ENCODE assay signal across 1 cellular context in the genomic region with DNA sequence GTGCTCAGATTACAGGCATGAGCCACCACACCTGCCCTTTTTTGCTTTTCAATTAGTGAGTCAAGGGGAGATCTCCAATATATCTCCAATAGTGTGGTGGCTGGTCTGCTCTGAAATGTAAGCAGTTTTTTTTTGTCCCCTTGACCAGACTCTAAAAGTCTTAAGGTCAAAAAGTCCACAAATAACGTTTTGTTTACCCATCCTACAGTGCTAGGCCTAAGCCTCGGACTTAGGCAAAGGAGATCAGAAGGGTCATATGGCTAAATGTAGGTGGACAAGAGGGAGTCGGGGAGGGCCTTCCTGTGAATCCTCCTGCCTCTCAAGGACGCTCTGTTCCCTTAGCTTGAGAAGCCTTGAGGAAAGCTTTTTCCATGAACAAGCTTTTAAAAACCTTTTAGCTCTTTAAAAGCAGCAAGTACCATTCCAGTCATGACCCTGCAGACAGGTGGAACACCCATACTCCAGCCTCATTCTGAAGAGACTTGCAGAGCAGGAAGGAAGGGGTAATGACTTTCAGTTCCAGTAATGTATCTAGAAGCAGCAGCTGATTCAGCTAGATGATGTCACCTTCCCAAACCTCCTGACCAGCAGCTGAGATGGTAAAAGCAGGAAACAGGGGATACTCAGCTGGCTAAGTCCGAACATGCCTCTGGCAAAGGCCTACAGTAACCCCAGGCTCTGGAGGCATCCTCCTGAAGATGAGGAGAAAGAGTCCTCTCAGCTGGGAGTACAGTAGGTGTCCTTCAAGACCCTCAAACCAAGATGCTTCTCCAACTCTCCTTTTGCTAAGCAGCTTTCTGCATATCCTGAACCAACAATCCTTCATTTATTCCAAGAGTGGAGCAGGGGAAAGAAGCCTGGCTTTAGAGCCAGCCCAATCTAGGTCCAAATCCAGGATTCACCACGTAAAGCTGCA.
A peak's percentile ranks its signal among the peaks of the same experiment; 100 is the strongest.
TF ChIP-seq lines count a peak whose summit lies in the region.

No MANE protein-coding gene starts in this region.

TF ChIP-seq in HepG2, 621 proteins besides CTCF, POLR2A, EP300 and RAD21 (continued from another document and continues in another):
- TF ChIP-seq HNF4G (IDR thresholded peaks at IDR 0.05; ENCODE audit: borderline replicate concordance, low read depth, low read length) (peak; percentile 89), HNF4G (CRISPR knock-in tag; IDR thresholded peaks at IDR 0.05; ENCODE audit: borderline replicate concordance, low read depth) (no peak; the same call in 1 of the 2 replicates), ZNF225 (CRISPR knock-in tag; IDR thresholded peaks at IDR 0.05) (no peak), NFYC (CRISPR knock-in tag; IDR thresholded peaks at IDR 0.05) (no peak), FOXM1 (CRISPR knock-in tag; IDR thresholded peaks at IDR 0.05) (no peak), ZBTB7A (CRISPR knock-in tag; IDR thresholded peaks at IDR 0.05) (peak; percentile 68; the same call in 1 of the 2 replicates), ARNTL (CRISPR knock-in tag; IDR thresholded peaks at IDR 0.05) (peak; percentile 67; the same call in 1 of the 2 replicates), ZNF558 (CRISPR knock-in tag; IDR thresholded peaks at IDR 0.05; ENCODE audit: borderline replicate concordance) (no peak), ZNF234 (CRISPR knock-in tag; conservative IDR thresholded peaks at IDR 0.05) (no peak), AKAP8 (CRISPR knock-in tag; IDR thresholded peaks at IDR 0.05) (no peak), TGIF2 (CRISPR knock-in tag; IDR thresholded peaks at IDR 0.05) (no peak), JUN (CRISPR knock-in tag; IDR thresholded peaks at IDR 0.05) (peak; percentile 77; the same call in 1 of the 2 replicates), HMGA1 (CRISPR knock-in tag; conservative IDR thresholded peaks at IDR 0.05) (no peak), FOXJ3 (CRISPR knock-in tag; IDR thresholded peaks at IDR 0.05; ENCODE audit: borderline replicate concordance) (peak; percentile 57; the same call in 1 of the 2 replicates), POGZ (CRISPR knock-in tag; IDR thresholded peaks at IDR 0.05) (no peak), MEIS2 (CRISPR knock-in tag; IDR thresholded peaks at IDR 0.05) (no peak; the same call in 1 of the 2 replicates), RFX5 (IDR thresholded peaks at IDR 0.05; ENCODE audit: low read depth, low read length) (no peak), ZNF782 (CRISPR knock-in tag; IDR thresholded peaks at IDR 0.05; ENCODE audit: borderline replicate concordance) (no peak; the same call in 1 of the 2 replicates), TP53 (CRISPR knock-in tag; conservative IDR thresholded peaks at IDR 0.05) (peak; percentile 91), CHCHD3 (CRISPR knock-in tag; IDR thresholded peaks at IDR 0.05) (no peak), PITX1 (CRISPR knock-in tag; IDR thresholded peaks at IDR 0.05) (peak; percentile 50; the same call in 1 of the 2 replicates), FOXP1 (IDR thresholded peaks at IDR 0.05) (no peak), FOXP1 (CRISPR knock-in tag; IDR thresholded peaks at IDR 0.05) (peak; percentile 86), RFX1 (IDR thresholded peaks at IDR 0.05) (no peak), TMF1 (CRISPR knock-in tag; IDR thresholded peaks at IDR 0.05; ENCODE audit: low read depth) (peak; percentile 79; the same call in 1 of the 2 replicates), KLF9 (CRISPR knock-in tag; IDR thresholded peaks at IDR 0.05; ENCODE audit: low read depth) (no peak), NR2C2 (CRISPR knock-in tag; IDR thresholded peaks at IDR 0.05; ENCODE audit: borderline replicate concordance) (peak; percentile 60; the same call in 1 of the 2 replicates), ZNF674 (CRISPR knock-in tag; IDR thresholded peaks at IDR 0.05; ENCODE audit: low read depth) (no peak), ETV6 (CRISPR knock-in tag; conservative IDR thresholded peaks at IDR 0.05) (peak; percentile 20; the same call in 1 of the 2 replicates), ZNF850 (CRISPR knock-in tag; conservative IDR thresholded peaks at IDR 0.05) (no peak), MTF1 (CRISPR knock-in tag; IDR thresholded peaks at IDR 0.05) (no peak), RFXANK (CRISPR knock-in tag; IDR thresholded peaks at IDR 0.05) (no peak), ZMYM3 (CRISPR knock-in tag; IDR thresholded peaks at IDR 0.05) (no peak), ARHGAP35 (CRISPR knock-in tag; IDR thresholded peaks at IDR 0.05; ENCODE audit: borderline replicate concordance) (0 out of 2 replicates have a peak, but pooled peaks have one; percentile 1), SALL1 (CRISPR knock-in tag; IDR thresholded peaks at IDR 0.05) (peak; percentile 75), HNRNPUL1 (IDR thresholded peaks at IDR 0.05; ENCODE audit: low read depth, low read length) (no peak), ZIK1 (CRISPR knock-in tag; IDR thresholded peaks at IDR 0.05; ENCODE audit: borderline replicate concordance, low read depth) (no peak), MXI1 (IDR thresholded peaks at IDR 0.05; ENCODE audit: borderline replicate concordance, low read depth, low read length) (0 out of 3 replicates have a peak, but pooled peaks have one; percentile 20), ZNF224 (CRISPR knock-in tag; IDR thresholded peaks at IDR 0.05) (peak; percentile 59; the same call in 1 of the 2 replicates), LCORL (IDR thresholded peaks at IDR 0.05) (no peak), LCORL (CRISPR knock-in tag; IDR thresholded peaks at IDR 0.05) (peak; percentile 70), YY1 (IDR thresholded peaks at IDR 0.05; ENCODE audit: insufficient read depth, insufficient replicate concordance, low read depth, low read length) (no peak), ZNF7 (CRISPR knock-in tag; IDR thresholded peaks at IDR 0.05) (no peak)
- TF ChIP-seq, protein P1, sequence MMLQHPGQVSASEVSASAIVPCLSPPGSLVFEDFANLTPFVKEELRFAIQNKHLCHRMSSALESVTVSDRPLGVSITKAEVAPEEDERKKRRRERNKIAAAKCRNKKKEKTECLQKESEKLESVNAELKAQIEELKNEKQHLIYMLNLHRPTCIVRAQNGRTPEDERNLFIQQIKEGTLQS (CRISPR knock-in tag; IDR thresholded peaks at IDR 0.05): peak; percentile 90
- TF ChIP-seq, protein P2, sequence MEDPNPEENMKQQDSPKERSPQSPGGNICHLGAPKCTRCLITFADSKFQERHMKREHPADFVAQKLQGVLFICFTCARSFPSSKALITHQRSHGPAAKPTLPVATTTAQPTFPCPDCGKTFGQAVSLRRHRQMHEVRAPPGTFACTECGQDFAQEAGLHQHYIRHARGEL (CRISPR knock-in tag; IDR thresholded peaks at IDR 0.05): no peak
- TF ChIP-seq, protein P3, sequence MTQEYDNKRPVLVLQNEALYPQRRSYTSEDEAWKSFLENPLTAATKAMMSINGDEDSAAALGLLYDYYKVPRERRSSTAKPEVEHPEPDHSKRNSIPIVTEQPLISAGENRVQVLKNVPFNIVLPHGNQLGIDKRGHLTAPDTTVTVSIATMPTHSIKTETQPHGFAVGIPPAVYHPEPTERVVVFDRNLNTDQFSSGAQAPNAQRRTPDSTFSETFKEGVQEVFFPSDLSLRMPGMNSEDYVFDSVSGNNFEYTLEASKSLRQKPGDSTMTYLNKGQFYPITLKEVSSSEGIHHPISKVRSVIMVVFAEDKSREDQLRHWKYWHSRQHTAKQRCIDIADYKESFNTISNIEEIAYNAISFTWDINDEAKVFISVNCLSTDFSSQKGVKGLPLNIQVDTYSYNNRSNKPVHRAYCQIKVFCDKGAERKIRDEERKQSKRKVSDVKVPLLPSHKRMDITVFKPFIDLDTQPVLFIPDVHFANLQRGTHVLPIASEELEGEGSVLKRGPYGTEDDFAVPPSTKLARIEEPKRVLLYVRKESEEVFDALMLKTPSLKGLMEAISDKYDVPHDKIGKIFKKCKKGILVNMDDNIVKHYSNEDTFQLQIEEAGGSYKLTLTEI (CRISPR knock-in tag; conservative IDR thresholded peaks at IDR 0.05): no peak
- TF ChIP-seq, protein P4, sequence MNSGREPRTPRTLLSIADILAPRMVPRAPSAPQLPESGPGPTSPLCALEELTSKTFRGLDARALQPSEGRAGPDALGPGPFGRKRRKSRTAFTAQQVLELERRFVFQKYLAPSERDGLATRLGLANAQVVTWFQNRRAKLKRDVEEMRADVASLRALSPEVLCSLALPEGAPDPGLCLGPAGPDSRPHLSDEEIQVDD (CRISPR knock-in tag; IDR thresholded peaks at IDR 0.05; ENCODE audit: borderline replicate concordance): no peak
- TF ChIP-seq, protein P5, sequence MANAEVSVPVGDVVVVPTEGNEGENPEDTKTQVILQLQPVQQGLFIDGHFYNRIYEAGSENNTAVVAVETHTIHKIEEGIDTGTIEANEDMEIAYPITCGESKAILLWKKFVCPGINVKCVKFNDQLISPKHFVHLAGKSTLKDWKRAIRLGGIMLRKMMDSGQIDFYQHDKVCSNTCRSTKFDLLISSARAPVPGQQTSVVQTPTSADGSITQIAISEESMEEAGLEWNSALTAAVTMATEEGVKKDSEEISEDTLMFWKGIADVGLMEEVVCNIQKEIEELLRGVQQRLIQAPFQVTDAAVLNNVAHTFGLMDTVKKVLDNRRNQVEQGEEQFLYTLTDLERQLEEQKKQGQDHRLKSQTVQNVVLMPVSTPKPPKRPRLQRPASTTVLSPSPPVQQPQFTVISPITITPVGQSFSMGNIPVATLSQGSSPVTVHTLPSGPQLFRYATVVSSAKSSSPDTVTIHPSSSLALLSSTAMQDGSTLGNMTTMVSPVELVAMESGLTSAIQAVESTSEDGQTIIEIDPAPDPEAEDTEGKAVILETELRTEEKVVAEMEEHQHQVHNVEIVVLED (CRISPR knock-in tag; IDR thresholded peaks at IDR 0.05; ENCODE audit: borderline replicate concordance): 0 out of 2 replicates have a peak, but pooled peaks have one; percentile 23
- TF ChIP-seq, protein P6, sequence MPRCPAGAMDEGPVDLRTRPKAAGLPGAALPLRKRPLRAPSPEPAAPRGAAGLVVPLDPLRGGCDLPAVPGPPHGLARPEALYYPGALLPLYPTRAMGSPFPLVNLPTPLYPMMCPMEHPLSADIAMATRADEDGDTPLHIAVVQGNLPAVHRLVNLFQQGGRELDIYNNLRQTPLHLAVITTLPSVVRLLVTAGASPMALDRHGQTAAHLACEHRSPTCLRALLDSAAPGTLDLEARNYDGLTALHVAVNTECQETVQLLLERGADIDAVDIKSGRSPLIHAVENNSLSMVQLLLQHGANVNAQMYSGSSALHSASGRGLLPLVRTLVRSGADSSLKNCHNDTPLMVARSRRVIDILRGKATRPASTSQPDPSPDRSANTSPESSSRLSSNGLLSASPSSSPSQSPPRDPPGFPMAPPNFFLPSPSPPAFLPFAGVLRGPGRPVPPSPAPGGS (CRISPR knock-in tag; IDR thresholded peaks at IDR 0.05): no peak; the same call in 1 of the 2 replicates
- TF ChIP-seq, protein P7, sequence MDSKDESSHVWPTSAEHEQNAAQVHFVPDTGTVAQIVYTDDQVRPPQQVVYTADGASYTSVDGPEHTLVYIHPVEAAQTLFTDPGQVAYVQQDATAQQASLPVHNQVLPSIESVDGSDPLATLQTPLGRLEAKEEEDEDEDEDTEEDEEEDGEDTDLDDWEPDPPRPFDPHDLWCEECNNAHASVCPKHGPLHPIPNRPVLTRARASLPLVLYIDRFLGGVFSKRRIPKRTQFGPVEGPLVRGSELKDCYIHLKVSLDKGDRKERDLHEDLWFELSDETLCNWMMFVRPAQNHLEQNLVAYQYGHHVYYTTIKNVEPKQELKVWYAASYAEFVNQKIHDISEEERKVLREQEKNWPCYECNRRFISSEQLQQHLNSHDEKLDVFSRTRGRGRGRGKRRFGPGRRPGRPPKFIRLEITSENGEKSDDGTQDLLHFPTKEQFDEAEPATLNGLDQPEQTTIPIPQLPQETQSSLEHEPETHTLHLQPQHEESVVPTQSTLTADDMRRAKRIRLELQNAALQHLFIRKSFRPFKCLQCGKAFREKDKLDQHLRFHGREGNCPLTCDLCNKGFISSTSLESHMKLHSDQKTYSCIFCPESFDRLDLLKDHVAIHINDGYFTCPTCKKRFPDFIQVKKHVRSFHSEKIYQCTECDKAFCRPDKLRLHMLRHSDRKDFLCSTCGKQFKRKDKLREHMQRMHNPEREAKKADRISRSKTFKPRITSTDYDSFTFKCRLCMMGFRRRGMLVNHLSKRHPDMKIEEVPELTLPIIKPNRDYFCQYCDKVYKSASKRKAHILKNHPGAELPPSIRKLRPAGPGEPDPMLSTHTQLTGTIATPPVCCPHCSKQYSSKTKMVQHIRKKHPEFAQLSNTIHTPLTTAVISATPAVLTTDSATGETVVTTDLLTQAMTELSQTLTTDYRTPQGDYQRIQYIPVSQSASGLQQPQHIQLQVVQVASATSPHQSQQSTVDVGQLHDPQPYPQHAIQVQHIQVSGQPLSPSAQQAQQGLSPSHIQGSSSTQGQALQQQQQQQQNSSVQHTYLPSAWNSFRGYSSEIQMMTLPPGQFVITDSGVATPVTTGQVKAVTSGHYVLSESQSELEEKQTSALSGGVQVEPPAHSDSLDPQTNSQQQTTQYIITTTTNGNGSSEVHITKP (CRISPR knock-in tag; IDR thresholded peaks at IDR 0.05; ENCODE audit: low read depth): peak; percentile 53; the same call in 1 of the 2 replicates
- TF ChIP-seq, protein P8, sequence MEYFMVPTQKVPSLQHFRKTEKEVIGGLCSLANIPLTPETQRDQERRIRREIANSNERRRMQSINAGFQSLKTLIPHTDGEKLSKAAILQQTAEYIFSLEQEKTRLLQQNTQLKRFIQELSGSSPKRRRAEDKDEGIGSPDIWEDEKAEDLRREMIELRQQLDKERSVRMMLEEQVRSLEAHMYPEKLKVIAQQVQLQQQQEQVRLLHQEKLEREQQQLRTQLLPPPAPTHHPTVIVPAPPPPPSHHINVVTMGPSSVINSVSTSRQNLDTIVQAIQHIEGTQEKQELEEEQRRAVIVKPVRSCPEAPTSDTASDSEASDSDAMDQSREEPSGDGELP (IDR thresholded peaks at IDR 0.05; ENCODE audit: borderline replicate concordance, low read depth): peak; percentile 91
- TF ChIP-seq, protein P9, sequence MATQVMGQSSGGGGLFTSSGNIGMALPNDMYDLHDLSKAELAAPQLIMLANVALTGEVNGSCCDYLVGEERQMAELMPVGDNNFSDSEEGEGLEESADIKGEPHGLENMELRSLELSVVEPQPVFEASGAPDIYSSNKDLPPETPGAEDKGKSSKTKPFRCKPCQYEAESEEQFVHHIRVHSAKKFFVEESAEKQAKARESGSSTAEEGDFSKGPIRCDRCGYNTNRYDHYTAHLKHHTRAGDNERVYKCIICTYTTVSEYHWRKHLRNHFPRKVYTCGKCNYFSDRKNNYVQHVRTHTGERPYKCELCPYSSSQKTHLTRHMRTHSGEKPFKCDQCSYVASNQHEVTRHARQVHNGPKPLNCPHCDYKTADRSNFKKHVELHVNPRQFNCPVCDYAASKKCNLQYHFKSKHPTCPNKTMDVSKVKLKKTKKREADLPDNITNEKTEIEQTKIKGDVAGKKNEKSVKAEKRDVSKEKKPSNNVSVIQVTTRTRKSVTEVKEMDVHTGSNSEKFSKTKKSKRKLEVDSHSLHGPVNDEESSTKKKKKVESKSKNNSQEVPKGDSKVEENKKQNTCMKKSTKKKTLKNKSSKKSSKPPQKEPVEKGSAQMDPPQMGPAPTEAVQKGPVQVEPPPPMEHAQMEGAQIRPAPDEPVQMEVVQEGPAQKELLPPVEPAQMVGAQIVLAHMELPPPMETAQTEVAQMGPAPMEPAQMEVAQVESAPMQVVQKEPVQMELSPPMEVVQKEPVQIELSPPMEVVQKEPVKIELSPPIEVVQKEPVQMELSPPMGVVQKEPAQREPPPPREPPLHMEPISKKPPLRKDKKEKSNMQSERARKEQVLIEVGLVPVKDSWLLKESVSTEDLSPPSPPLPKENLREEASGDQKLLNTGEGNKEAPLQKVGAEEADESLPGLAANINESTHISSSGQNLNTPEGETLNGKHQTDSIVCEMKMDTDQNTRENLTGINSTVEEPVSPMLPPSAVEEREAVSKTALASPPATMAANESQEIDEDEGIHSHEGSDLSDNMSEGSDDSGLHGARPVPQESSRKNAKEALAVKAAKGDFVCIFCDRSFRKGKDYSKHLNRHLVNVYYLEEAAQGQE (IDR thresholded peaks at IDR 0.05; ENCODE audit: borderline replicate concordance in 1 of 2, low read depth in 1 of 2, low read length in 2 of 2): no peak
